In the genomic region with DNA sequence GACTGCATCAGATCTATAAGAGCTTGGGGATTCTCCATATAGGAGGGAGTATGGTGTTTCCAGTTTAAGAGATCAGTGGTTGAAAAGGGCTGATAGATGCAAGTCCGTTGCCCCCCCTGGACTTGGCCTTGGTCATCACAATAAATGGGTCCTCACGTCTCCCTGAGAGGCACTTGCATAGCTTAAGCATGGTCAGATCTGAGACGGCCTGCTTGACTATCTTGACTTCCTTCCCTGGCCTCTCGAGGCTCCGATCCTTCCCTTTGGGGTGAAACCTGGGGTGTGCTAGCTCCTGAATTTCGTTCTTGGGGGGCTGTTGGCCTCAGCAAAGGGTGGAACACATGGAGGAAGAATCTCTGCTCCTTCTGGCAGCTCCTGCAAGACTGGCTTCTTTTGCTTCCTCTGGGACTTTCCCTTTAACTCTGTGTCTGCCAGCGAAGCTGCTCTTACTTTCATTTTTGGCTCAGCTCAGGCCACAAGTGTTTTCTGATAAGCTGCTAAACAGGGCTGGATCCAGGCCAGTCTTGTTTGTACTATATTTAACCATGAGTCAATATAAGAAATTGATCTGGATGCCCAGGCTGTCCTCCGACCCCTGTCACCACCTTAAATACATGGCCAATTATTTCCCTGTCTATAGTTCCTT, we compare ENCODE assay signal across 8 cellular contexts. TPM values are rescaled to one million over a fixed set of nuclear protein-coding genes. Genes with fewer than 3 reads are reported as not detected.
DNase-seq lines count a peak whose midpoint lies in the region; ATAC-seq lines count a peak whose summit lies in the region.

No MANE protein-coding gene starts in this region.

- H3K9me3 ChIP-seq in CD8-positive, alpha-beta memory T cell (ENCODE audit: low read length), result no peaks in the 10 kb centered on the region
- no peaks in the 10 kb centered on the region for H3K9me3 ChIP-seq in HAP-1

- H3K9me3 Mint-ChIP-seq in CD8-positive, alpha-beta memory T cell, result peaks cover 5 to 12% (median 11%) of the 10 kb centered on the region in 5 donors
- peaks cover 37% of the 10 kb centered on the region for H3K9me3 Mint-ChIP-seq in activated T-helper 1 cell treated with anti-CD3 and anti-CD28 coated beads, Interleukin-12 subunit alpha, Interleukin-12 subunit beta, Interleukin-2, Interleukin-4 antibody, amounts not matched to agents 30 ng/mL and 10 ng/mL and 1 ng/mL, durations not matched to agents 14 hours and 24 hours and 36 hours

- H3K36me3 ChIP-seq in CD8-positive, alpha-beta memory T cell (ENCODE audit: insufficient read depth, low read length), result no peaks in the 10 kb centered on the region
- H3K36me3 ChIP-seq in HAP-1 (replicated peaks), result no peaks in the 10 kb centered on the region

- peaks cover 31 to 38% (median 32%) of the 10 kb centered on the region in 3 donors for H3K4me1 Mint-ChIP-seq in CD8-positive, alpha-beta memory T cell
- H3K4me1 Mint-ChIP-seq in activated T-helper 1 cell treated with anti-CD3 and anti-CD28 coated beads, Interleukin-12 subunit alpha, Interleukin-12 subunit beta, Interleukin-2, Interleukin-4 antibody, amounts not matched to agents 30 ng/mL and 10 ng/mL and 1 ng/mL, durations not matched to agents 14 hours and 24 hours and 36 hours (ENCODE audit: low read depth), result peaks cover 22% of the 10 kb centered on the region

- peaks cover 23% of the 10 kb centered on the region for H3K4me1 ChIP-seq in CD8-positive, alpha-beta memory T cell (ENCODE audit: insufficient read depth, low read length)
- no peaks in the 10 kb centered on the region for H3K4me1 ChIP-seq in HAP-1

- ATAC-seq in GM19455 (IDR thresholded peaks at IDR 0.05; ENCODE audit: unreplicated experiment) (peak; percentile 97), HG03520 (IDR thresholded peaks at IDR 0.05; ENCODE audit: unreplicated experiment) (peak; percentile 97)

- no peaks in the 10 kb centered on the region for H3K27me3 ChIP-seq in CD8-positive, alpha-beta memory T cell (ENCODE audit: insufficient read depth, low read length, poor library complexity, severe bottlenecking)
- no peaks in the 10 kb centered on the region for H3K27me3 ChIP-seq in HAP-1 (ENCODE audit: low read depth)

- H3K4me3 Mint-ChIP-seq in CD8-positive, alpha-beta memory T cell, result peak overlapping the region; percentile 65 to 91 (median 87)
- H3K4me3 Mint-ChIP-seq in activated T-helper 1 cell treated with anti-CD3 and anti-CD28 coated beads, Interleukin-12 subunit alpha, Interleukin-12 subunit beta, Interleukin-2, Interleukin-4 antibody, amounts not matched to agents 30 ng/mL and 10 ng/mL and 1 ng/mL, durations not matched to agents 14 hours and 24 hours and 36 hours, result peak overlapping the region; percentile 51

- CTCF ChIA-PET in CD8-positive, alpha-beta memory T cell (lab: Charles Lee), result interaction anchor here (2.8 kb wide), 1 partner anchor 22 kb away, joined by 8 read pairs; the partner anchor contains the start of gene ZNF239

- H3K27me3 Mint-ChIP-seq in CD8-positive, alpha-beta memory T cell, result peaks cover 0 to 3% of the 10 kb centered on the region in 2 donors
- peaks cover 16% of the 10 kb centered on the region for H3K27me3 Mint-ChIP-seq in activated T-helper 1 cell treated with anti-CD3 and anti-CD28 coated beads, Interleukin-12 subunit alpha, Interleukin-12 subunit beta, Interleukin-2, Interleukin-4 antibody, amounts not matched to agents 30 ng/mL and 10 ng/mL and 1 ng/mL, durations not matched to agents 14 hours and 24 hours and 36 hours (ENCODE audit: insufficient read depth)

- in situ Hi-C loops in HAP-1 (cut with MboI; ENCODE audit: low sequenced_read_pairs), result no loop called here

- peak overlapping the region; percentile 35 for H3K4me3 ChIP-seq in CD8-positive, alpha-beta memory T cell (ENCODE audit: low read length)
- no peak overlapping the region for H3K4me3 ChIP-seq in HAP-1

- peaks cover 0 to 21% (median 2%) of the 10 kb centered on the region in 3 donors for H3K36me3 Mint-ChIP-seq in CD8-positive, alpha-beta memory T cell
- H3K36me3 Mint-ChIP-seq in activated T-helper 1 cell treated with anti-CD3 and anti-CD28 coated beads, Interleukin-12 subunit alpha, Interleukin-12 subunit beta, Interleukin-2, Interleukin-4 antibody, amounts not matched to agents 30 ng/mL and 10 ng/mL and 1 ng/mL, durations not matched to agents 14 hours and 24 hours and 36 hours (ENCODE audit: low read depth), result peaks cover 2% of the 10 kb centered on the region

- H3K27ac ChIP-seq in CD8-positive, alpha-beta memory T cell (ENCODE audit: low read depth, low read length), result no peak overlapping the region

- POLR2A ChIA-PET in CD8-positive, alpha-beta memory T cell (lab: Charles Lee), result no interaction called here

- peak overlapping the region; percentile 41 to 97 (median 82) for H3K27ac Mint-ChIP-seq in CD8-positive, alpha-beta memory T cell
- H3K27ac Mint-ChIP-seq in activated T-helper 1 cell treated with anti-CD3 and anti-CD28 coated beads, Interleukin-12 subunit alpha, Interleukin-12 subunit beta, Interleukin-2, Interleukin-4 antibody, amounts not matched to agents 30 ng/mL and 10 ng/mL and 1 ng/mL, durations not matched to agents 14 hours and 24 hours and 36 hours, result no peak overlapping the region

- intact Hi-C loops in activated T-helper 1 cell treated with anti-CD3 and anti-CD28 coated beads, Interleukin-12 subunit alpha, Interleukin-12 subunit beta, Interleukin-2, Interleukin-4 antibody, amounts not matched to agents 30 ng/mL and 10 ng/mL and 1 ng/mL, durations not matched to agents 14 hours and 24 hours and 36 hours (cut with micrococcal nuclease), result loop anchor here (1.0 to 10.0 kb wide), 4 partner anchors 21 to 960 kb away; partner anchors contain the start of genes CSGALNACT2, ZNF239 and ZNF33B

- peak in 2 of 5 donors; percentile 12 to 19 for DNase-seq in CD8-positive, alpha-beta memory T cell
- peak; percentile 29 for DNase-seq in activated T-helper 1 cell treated with anti-CD3 and anti-CD28 coated beads, Interleukin-12 subunit alpha, Interleukin-12 subunit beta, Interleukin-2, Interleukin-4 antibody, amounts not matched to agents 30 ng/mL and 10 ng/mL and 1 ng/mL, durations not matched to agents 14 hours and 24 hours and 36 hours (ENCODE audit: low spot score)
- peak; percentile 35 for DNase-seq in kidney tubule cell (ENCODE audit: low spot score)
- DNase-seq in HAP-1 (ENCODE audit: low spot score in 2 of 2), result no peak
- DNase-seq in NCI-H146 (lab: John Stamatoyannopoulos, UW), result no peak
- no peak for DNase-seq in NCI-H524 (lab: John Stamatoyannopoulos, UW)

RNA-seq across cellular contexts. Expression of gene ZNF485, which starts 11.2 kb away (rescaled TPM):
- total RNA-seq in CD8-positive, alpha-beta memory T cell, result 1 to 10 TPM; 5.5 to 7.6 TPM
- 5.4 TPM for polyA plus RNA-seq in CD8-positive, alpha-beta memory T cell
- total RNA-seq in activated T-helper 1 cell treated with anti-CD3 and anti-CD28 coated beads, Interleukin-12 subunit alpha, Interleukin-12 subunit beta, Interleukin-2, Interleukin-4 antibody, amounts not matched to agents 30 ng/mL and 10 ng/mL and 1 ng/mL, durations not matched to agents 14 hours and 24 hours and 36 hours, result 5.7 and 6.6 TPM in 2 replicates

RNA-seq across cellular contexts. Expression of gene ZNF239, which starts 20.7 kb away (rescaled TPM):
- 1 to 10 TPM; 1.4 to 1.6 TPM for total RNA-seq in CD8-positive, alpha-beta memory T cell
- polyA plus RNA-seq in CD8-positive, alpha-beta memory T cell, result 0.90 TPM
- 1.4 and 1.7 TPM in 2 replicates for total RNA-seq in activated T-helper 1 cell treated with anti-CD3 and anti-CD28 coated beads, Interleukin-12 subunit alpha, Interleukin-12 subunit beta, Interleukin-2, Interleukin-4 antibody, amounts not matched to agents 30 ng/mL and 10 ng/mL and 1 ng/mL, durations not matched to agents 14 hours and 24 hours and 36 hours

RNA-seq across cellular contexts. Expression of gene ZNF32, which starts 53.6 kb away (rescaled TPM):
- 10 to 100 TPM; 17.4 to 17.7 TPM for total RNA-seq in CD8-positive, alpha-beta memory T cell
- 86.3 TPM for polyA plus RNA-seq in CD8-positive, alpha-beta memory T cell
- total RNA-seq in activated T-helper 1 cell treated with anti-CD3 and anti-CD28 coated beads, Interleukin-12 subunit alpha, Interleukin-12 subunit beta, Interleukin-2, Interleukin-4 antibody, amounts not matched to agents 30 ng/mL and 10 ng/mL and 1 ng/mL, durations not matched to agents 14 hours and 24 hours and 36 hours, result 13.2 and 13.7 TPM in 2 replicates

Comparison
In these comparisons a context has a peak if more than half of its experiments do, and no peak if none do; other contexts are left out.
1. DNase-seq: peak in activated T-helper 1 cell treated with anti-CD3 and anti-CD28 coated beads, Interleukin-12 subunit alpha, Interleukin-12 subunit beta, Interleukin-2, Interleukin-4 antibody, amounts not matched to agents 30 ng/mL and 10 ng/mL and 1 ng/mL, durations not matched to agents 14 hours and 24 hours and 36 hours (single experiment) and kidney tubule cell (single experiment); none in HAP-1 (0 of 2), NCI-H146 (single experiment) and NCI-H524 (0 of 2).